Comparison of ENCODE assay signal across 11 cellular contexts in the genomic region with DNA sequence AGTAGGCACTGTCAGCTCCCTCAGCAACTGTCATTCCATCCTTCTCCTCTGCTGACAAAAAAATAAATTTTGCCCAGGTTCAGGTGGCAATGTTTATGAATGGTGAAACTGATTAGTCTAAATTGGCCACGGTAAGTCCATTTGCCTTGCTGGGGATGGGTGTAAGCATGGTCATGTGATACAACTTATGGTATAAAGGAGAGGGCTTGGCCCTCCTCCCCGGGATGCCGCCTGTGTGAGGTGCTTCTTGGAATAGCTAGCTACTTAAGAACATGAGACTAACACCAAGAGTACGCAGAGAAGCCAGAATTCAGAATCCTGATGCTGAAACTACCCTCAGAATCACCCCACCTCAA.
DNase-seq lines count a peak whose midpoint lies in the region; ATAC-seq and TF ChIP-seq lines count a peak whose summit lies in the region.
"Had no signal": no experiment of that assay in that cellular context is flagged by ENCODE, and none has a peak within 500 bp of the region (broad histone marks: within the 10 kb centered on the region; RNA-seq: fewer than 3 reads in every experiment).

No MANE protein-coding gene starts in this region.

- 80% methylated on average over 1 of the region's 4 CpGs; no CpG with 5 or more reads in 1 of the 2 experiments for WGBS in IMR-90 (ENCODE audit: extremely low coverage in 2 of 2, insufficient read length in 1 of 2), 2 experiments
- 88 to 90% methylated on average over 3 to 4 of the region's 4 CpGs for WGBS in gastroesophageal sphincter (ENCODE audit: low coverage in 1 of 2), 2 donors
- WGBS in testis, 2 donors = 91 to 92% methylated on average over 4 of the region's 4 CpGs

- no peak overlapping the region for H2AFZ ChIP-seq in IMR-90 (replicated peaks; ENCODE audit: low read length, poor library complexity)
- no peak overlapping the region for H2AFZ ChIP-seq in MM.1S (ENCODE audit: low read length)
- H2AFZ ChIP-seq: parathyroid adenoma had no signal

- H4K91ac ChIP-seq in IMR-90 (ENCODE audit: insufficient read depth, low read depth, low read length) = no peak overlapping the region

- 0 out of 2 replicates have a peak overlapping the region, but pooled peaks have one; percentile 1 for H3K14ac ChIP-seq in IMR-90 (replicated peaks; ENCODE audit: low read depth, low read length)

- no peak overlapping the region for H3K9ac ChIP-seq in IMR-90 (ENCODE audit: low read depth, low read length)
- no peak overlapping the region for H3K9ac ChIP-seq in MM.1S (ENCODE audit: low read length)
- H3K9ac ChIP-seq: parathyroid adenoma had no signal

- peak overlapping the region; percentile 53; the same call in 1 of the 2 replicates for H3K4ac ChIP-seq in IMR-90 (ENCODE audit: low read depth, low read length)

- BruUV-seq in IMR-90 (replicated peaks; lab: Mats Ljungman, UMichigan) = no TSS peak

- H2BK120ac ChIP-seq in IMR-90 (ENCODE audit: low read depth, low read length) = peak overlapping the region; percentile 21; the same call in 1 of the 2 replicates

- H3K79me1 ChIP-seq in IMR-90 (ENCODE audit: low read depth in 1 of 2, low read length in 2 of 2) = peaks cover 7 to 37% of the 10 kb centered on the region in 2 experiments; a peak in 3 of 4 replicates

- no peak overlapping the region for H2AK9ac ChIP-seq in IMR-90 (replicated peaks; ENCODE audit: low read depth, low read length, poor library complexity)

- H3K4me3 ChIP-seq in IMR-90 (ENCODE audit: insufficient read depth, low read depth, low read length) (no peak overlapping the region), gastroesophageal sphincter (no peak overlapping the region), testis (no peak overlapping the region), MM.1S (ENCODE audit: low read length) (no peak overlapping the region)
- H3K4me3 ChIP-seq: Peyer's patch had no signal

- H3K23ac ChIP-seq in IMR-90 (ENCODE audit: low read depth, low read length) = no peak overlapping the region

- TF ChIP-seq CTCF in IMR-90 (conservative IDR thresholded peaks at IDR 0.05; ENCODE audit: low read depth, low read length) = no peak
- TF ChIP-seq CTCF in gastroesophageal sphincter (IDR thresholded peaks at IDR 0.05) = no peak
- no peak for TF ChIP-seq CTCF in testis (IDR thresholded peaks at IDR 0.05)
- no peak for TF ChIP-seq CTCF in MM.1S (IDR thresholded peaks at IDR 0.05; ENCODE audit: low read length)

- H4K8ac ChIP-seq in IMR-90 (ENCODE audit: low read depth in 2 of 2, low read length in 2 of 2) = no peak overlapping the region; a peak in 1 of 4 replicates

- no peak overlapping the region for H4K5ac ChIP-seq in IMR-90 (ENCODE audit: low read depth, low read length)

- H3K4me1 ChIP-seq in IMR-90 (ENCODE audit: control insufficient read depth, insufficient read depth, low read length) (peaks cover 13% of the 10 kb centered on the region), gastroesophageal sphincter (peaks cover 9 to 53% (median 15%) of the 10 kb centered on the region in 3 donors), testis (peaks cover 53% of the 10 kb centered on the region), MM.1S (ENCODE audit: low read length) (peaks cover 9% of the 10 kb centered on the region; the same call in 1 of the 2 replicates)
- H3K4me1 ChIP-seq: parathyroid adenoma had no signal

- H3F3A ChIP-seq in MM.1S (ENCODE audit: insufficient read depth, low read length) = no peaks in the 10 kb centered on the region

- no peak overlapping the region for H2AK5ac ChIP-seq in IMR-90 (ENCODE audit: low read depth, low read length)

- H3K56ac ChIP-seq in IMR-90 (ENCODE audit: extremely low read depth, insufficient read depth, low read length) = no peak overlapping the region

- TF ChIP-seq POLR2A in IMR-90 (IDR thresholded peaks at IDR 0.05; ENCODE audit: low read depth, low read length) (no peak), gastroesophageal sphincter (IDR thresholded peaks at IDR 0.05) (no peak), testis (IDR thresholded peaks at IDR 0.05) (no peak)

- H3K4me2 ChIP-seq in IMR-90 (ENCODE audit: low read depth, low read length) (no peak overlapping the region), MM.1S (ENCODE audit: low read depth, low read length) (no peak overlapping the region)

- intact Hi-C loops in IMR-90 (cut with micrococcal nuclease) = loop anchor here (1.0 to 2.0 kb wide), 2 partner anchors 58 to 149 kb away; no protein-coding TSS in a partner anchor
- intact Hi-C loops in testis (cut with DNase I; ENCODE audit: low total_unique reads) = no loop called here

- no peaks in the 10 kb centered on the region for H3K9me2 ChIP-seq in MM.1S (replicated peaks; ENCODE audit: insufficient read depth, low read length)

- peaks cover 14% of the 10 kb centered on the region for H3K9me1 ChIP-seq in IMR-90 (ENCODE audit: insufficient read depth, low read length)

- H2BK20ac ChIP-seq in IMR-90 (ENCODE audit: low read depth, low read length) = peak overlapping the region; percentile 5; the same call in 1 of the 2 replicates

- H3K9me3 ChIP-seq in IMR-90 (ENCODE audit: control insufficient read depth, insufficient read depth, low read length) = no peaks in the 10 kb centered on the region
- no peaks in the 10 kb centered on the region for H3K9me3 ChIP-seq in gastroesophageal sphincter
- no peaks in the 10 kb centered on the region for H3K9me3 ChIP-seq in testis
- H3K9me3 ChIP-seq in MM.1S (replicated peaks; ENCODE audit: insufficient read depth, low read length) = no peaks in the 10 kb centered on the region
- H3K9me3 ChIP-seq: Peyer's patch had no signal

- no peak overlapping the region for H3K18ac ChIP-seq in IMR-90 (ENCODE audit: low read depth, low read length)

- H3K36me3 ChIP-seq in IMR-90 (ENCODE audit: control insufficient read depth, insufficient read depth, low read length) = peaks cover 2% of the 10 kb centered on the region; the same call in 1 of the 2 replicates
- H3K36me3 ChIP-seq in gastroesophageal sphincter = no peaks in the 10 kb centered on the region
- no peaks in the 10 kb centered on the region for H3K36me3 ChIP-seq in testis (ENCODE audit: low read depth, missing control alignments)
- H3K36me3 ChIP-seq in MM.1S (replicated peaks; ENCODE audit: insufficient read depth, low read length) = no peaks in the 10 kb centered on the region
- H3K36me3 ChIP-seq: Peyer's patch had no signal

- no peak overlapping the region for H2BK15ac ChIP-seq in IMR-90 (ENCODE audit: low read depth, low read length)

- no peak for TF ChIP-seq EP300 in gastroesophageal sphincter (IDR thresholded peaks at IDR 0.05)

- H3K27me3 ChIP-seq in IMR-90 (ENCODE audit: control insufficient read depth, insufficient read depth, low read length) (no peaks in the 10 kb centered on the region), gastroesophageal sphincter (no peaks in the 10 kb centered on the region), testis (no peaks in the 10 kb centered on the region), MM.1S (replicated peaks; ENCODE audit: insufficient read depth, low read length) (no peaks in the 10 kb centered on the region)
- H3K27me3 ChIP-seq: Peyer's patch had no signal

- in situ Hi-C loops in IMR-90 (cut with MboI; ENCODE audit: low sequenced_read_pairs) = no loop called here

- H2BK5ac ChIP-seq in IMR-90 (ENCODE audit: low read depth, low read length, poor library complexity, severe bottlenecking) = no peak overlapping the region

- H4K20me1 ChIP-seq in IMR-90 (ENCODE audit: insufficient read depth, low read length) (no peaks in the 10 kb centered on the region), MM.1S (ENCODE audit: insufficient read depth, low read length) (no peaks in the 10 kb centered on the region)

- CTCF ChIA-PET in IMR-90 (lab: Yijun Ruan, JAX) = interaction anchor here (0.6 to 4.6 kb wide), 19 partner anchors 10 to 220 kb away, joined by 3 to 41 read pairs (median 4); a partner anchor contains a TSS

- ATAC-seq in GM19351 (IDR thresholded peaks at IDR 0.05; ENCODE audit: unreplicated experiment) (peak; percentile 12), IMR-90 (ENCODE audit: low read depth) (no peak), gastroesophageal sphincter (no peak), GM21526 (IDR thresholded peaks at IDR 0.05; ENCODE audit: low FRiP score, unreplicated experiment) (no peak)

- TF ChIP-seq RAD21 in IMR-90 (IDR thresholded peaks at IDR 0.05; ENCODE audit: low read length) = no peak

- no peak for DNase-seq in IMR-90
- no peak for DNase-seq in testis
- DNase-seq in MM.1S = no peak
- DNase-seq in HUDEP-2 (lab: John Stamatoyannopoulos, UW; ENCODE audit: unreplicated experiment in 76 of 76) = no peak
- no peak for DNase-seq in NCI-H510A (lab: John Stamatoyannopoulos, UW)

- H3K27ac ChIP-seq in IMR-90 (ENCODE audit: insufficient read depth, low read length) = no peak overlapping the region
- peak overlapping the region; percentile 62 to 75 (median 71) for H3K27ac ChIP-seq in gastroesophageal sphincter
- H3K27ac ChIP-seq in testis = peak overlapping the region; percentile 63 to 69
- no peak overlapping the region for H3K27ac ChIP-seq in MM.1S (ENCODE audit: low read length)
- H3K27ac ChIP-seq: HL-60, parathyroid adenoma had no signal

- dilution Hi-C loops in IMR-90 (cut with HindIII; ENCODE audit: low sequenced_read_pairs, unreplicated experiment) = no loop called here

- no peaks in the 10 kb centered on the region for H3K79me2 ChIP-seq in MM.1S (ENCODE audit: low read length)
- H3K79me2 ChIP-seq: parathyroid adenoma had no signal

- POLR2A ChIA-PET in IMR-90 (lab: Charles Lee; ENCODE audit: unreplicated experiment) = interaction anchor here (1.1 kb wide), 1 partner anchor 147 kb away, joined by 4 read pairs; a partner anchor contains a TSS

TF ChIP-seq in IMR-90, 13 proteins besides CTCF, POLR2A, EP300 and RAD21:
- TF ChIP-seq MXI1 (IDR thresholded peaks at IDR 0.05; ENCODE audit: borderline replicate concordance, low read depth, low read length) = no peak
- no peak for TF ChIP-seq FOS (IDR thresholded peaks at IDR 0.05; ENCODE audit: low read depth, low read length)
- TF ChIP-seq CEBPB (IDR thresholded peaks at IDR 0.05; ENCODE audit: low read depth, low read length) = no peak
- no peak for TF ChIP-seq SMC3 (IDR thresholded peaks at IDR 0.05; ENCODE audit: low read depth, low read length)
- TF ChIP-seq RFX5 (IDR thresholded peaks at IDR 0.05; ENCODE audit: low read depth, low read length) = no peak
- TF ChIP-seq, protein P1, sequence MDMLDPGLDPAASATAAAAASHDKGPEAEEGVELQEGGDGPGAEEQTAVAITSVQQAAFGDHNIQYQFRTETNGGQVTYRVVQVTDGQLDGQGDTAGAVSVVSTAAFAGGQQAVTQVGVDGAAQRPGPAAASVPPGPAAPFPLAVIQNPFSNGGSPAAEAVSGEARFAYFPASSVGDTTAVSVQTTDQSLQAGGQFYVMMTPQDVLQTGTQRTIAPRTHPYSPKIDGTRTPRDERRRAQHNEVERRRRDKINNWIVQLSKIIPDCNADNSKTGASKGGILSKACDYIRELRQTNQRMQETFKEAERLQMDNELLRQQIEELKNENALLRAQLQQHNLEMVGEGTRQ (IDR thresholded peaks at IDR 0.05; ENCODE audit: low read depth, low read length) = no peak

Comparison
In these comparisons a context has a peak if more than half of its experiments do, and no peak if none do; other contexts are left out.
1. H3K27ac ChIP-seq: peak in gastroesophageal sphincter (4 of 4) and testis (2 of 2); none in IMR-90 (single experiment) and MM.1S (single experiment).